9 cellular contexts compared by ENCODE assay signal in the genomic region with DNA sequence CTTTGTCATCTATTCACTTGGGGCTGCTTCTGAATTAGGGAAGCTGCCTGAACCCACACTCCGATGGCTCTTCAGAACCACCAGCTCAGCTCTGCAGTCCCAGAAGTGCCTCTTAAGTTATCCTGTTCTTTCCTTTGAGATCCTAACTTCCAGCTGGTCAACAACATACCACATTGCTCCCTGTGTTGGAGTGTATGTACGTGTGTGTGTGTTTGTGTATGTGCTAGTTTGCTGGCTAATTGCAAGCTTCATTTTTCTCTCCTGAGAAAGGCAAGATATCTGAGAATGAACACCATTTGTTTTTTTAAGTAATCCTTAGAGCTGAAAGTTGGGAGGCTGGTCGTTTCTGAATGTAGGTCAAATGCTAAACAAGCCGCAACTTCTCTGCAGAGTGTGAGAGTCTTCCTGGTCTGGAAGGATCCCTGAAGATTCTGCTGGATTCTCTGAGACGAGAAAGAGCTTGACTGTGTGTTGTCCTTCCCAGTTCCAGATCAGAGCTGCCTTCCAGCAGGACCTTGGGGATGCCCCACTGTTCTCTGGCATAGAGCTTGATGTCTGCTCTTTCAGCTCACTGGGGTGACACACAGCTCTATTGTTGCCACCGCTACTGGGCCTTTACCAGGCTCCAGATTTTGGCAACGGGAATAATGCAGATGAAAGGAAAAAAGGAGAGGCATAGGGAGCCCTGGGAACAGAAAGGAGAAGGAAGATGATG. TPM values are rescaled to one million over a fixed set of nuclear protein-coding genes. Genes with fewer than 3 reads are reported as not detected.
DNase-seq lines count a peak whose midpoint lies in the region; ATAC-seq lines count a peak whose summit lies in the region.
"Had no signal": no experiment of that assay in that cellular context is flagged by ENCODE, and none has a peak within 500 bp of the region (broad histone marks: within the 10 kb centered on the region; RNA-seq: fewer than 3 reads in every experiment).

No MANE protein-coding gene starts in this region.

- H3K27me3 Mint-ChIP-seq in activated CD4-positive, alpha-beta T cell treated with anti-CD3 and anti-CD28 coated beads, Interleukin-2, amount 10 ng/mL, durations not matched to agents 24 days and 14 days, result peaks cover 6% of the 10 kb centered on the region
- H3K27me3 Mint-ChIP-seq in activated naive CD8-positive, alpha-beta T cell treated with anti-CD3 and anti-CD28 coated beads, Interleukin-2, amount 50 U/mL, for 24 hours, result no peaks in the 10 kb centered on the region

- peak overlapping the region; percentile 2 for H3K4me3 Mint-ChIP-seq in activated CD4-positive, alpha-beta T cell treated with anti-CD3 and anti-CD28 coated beads, Interleukin-2, amount 10 ng/mL, durations not matched to agents 24 days and 14 days
- peak overlapping the region; percentile 17 for H3K4me3 Mint-ChIP-seq in activated naive CD8-positive, alpha-beta T cell treated with anti-CD3 and anti-CD28 coated beads, Interleukin-2, amount 50 U/mL, for 24 hours

- H3K4me1 Mint-ChIP-seq in activated CD4-positive, alpha-beta T cell treated with anti-CD3 and anti-CD28 coated beads, Interleukin-2, amount 10 ng/mL, durations not matched to agents 24 days and 14 days, result peaks cover 45% of the 10 kb centered on the region
- H3K4me1 Mint-ChIP-seq in activated naive CD8-positive, alpha-beta T cell treated with anti-CD3 and anti-CD28 coated beads, Interleukin-2, amount 50 U/mL, for 24 hours, result peaks cover 56% of the 10 kb centered on the region

- H3K27me3 ChIP-seq in layer of hippocampus (ENCODE audit: control insufficient read depth, insufficient read depth, low read length), result no peaks in the 10 kb centered on the region
- H3K27me3 ChIP-seq: SJCRH30 had no signal

- DNase-seq in activated CD4-positive, alpha-beta T cell treated with anti-CD3 and anti-CD28 coated beads, Interleukin-2, amount 10 ng/mL, durations not matched to agents 24 days and 14 days, result no peak
- no peak for DNase-seq in activated CD4-positive, alpha-beta T cell treated with anti-CD3 and anti-CD28 coated beads, Interleukin-2, amount 50 U/mL, for 4 hours
- DNase-seq in activated naive CD8-positive, alpha-beta T cell treated with anti-CD3 and anti-CD28 coated beads, Interleukin-2, amount 50 U/mL, for 24 hours, result no peak
- DNase-seq in superior temporal gyrus (ENCODE audit: extremely low spot score), result peak; percentile 86

- no peaks in the 10 kb centered on the region for H3K9me3 Mint-ChIP-seq in activated CD4-positive, alpha-beta T cell treated with anti-CD3 and anti-CD28 coated beads, Interleukin-2, amount 10 ng/mL, durations not matched to agents 24 days and 14 days
- no peaks in the 10 kb centered on the region for H3K9me3 Mint-ChIP-seq in activated naive CD8-positive, alpha-beta T cell treated with anti-CD3 and anti-CD28 coated beads, Interleukin-2, amount 50 U/mL, for 24 hours

- peak overlapping the region; percentile 2 for H3K27ac Mint-ChIP-seq in activated CD4-positive, alpha-beta T cell treated with anti-CD3 and anti-CD28 coated beads, Interleukin-2, amount 10 ng/mL, durations not matched to agents 24 days and 14 days
- peak overlapping the region; percentile 79 for H3K27ac Mint-ChIP-seq in activated naive CD8-positive, alpha-beta T cell treated with anti-CD3 and anti-CD28 coated beads, Interleukin-2, amount 50 U/mL, for 24 hours

- H3K36me3 Mint-ChIP-seq in activated CD4-positive, alpha-beta T cell treated with anti-CD3 and anti-CD28 coated beads, Interleukin-2, amount 10 ng/mL, durations not matched to agents 24 days and 14 days (ENCODE audit: low read depth), result no peaks in the 10 kb centered on the region
- no peaks in the 10 kb centered on the region for H3K36me3 Mint-ChIP-seq in activated naive CD8-positive, alpha-beta T cell treated with anti-CD3 and anti-CD28 coated beads, Interleukin-2, amount 50 U/mL, for 24 hours (ENCODE audit: low read depth)

- intact Hi-C loops in activated CD4-positive, alpha-beta T cell treated with anti-CD3 and anti-CD28 coated beads, Interleukin-2, amount 10 ng/mL, durations not matched to agents 24 days and 14 days (cut with micrococcal nuclease), result loop anchor here (5.0 to 10.0 kb wide), 2 partner anchors 245 to 1852 kb away; no protein-coding TSS in a partner anchor

- ATAC-seq in activated naive CD8-positive, alpha-beta T cell treated with anti-CD3 and anti-CD28 coated beads, Interleukin-2, amount 50 U/mL, for 24 hours, result no peak
- ATAC-seq in HG03139 (IDR thresholded peaks at IDR 0.05; ENCODE audit: unreplicated experiment) (no peak), GM21737 (IDR thresholded peaks at IDR 0.05; ENCODE audit: unreplicated experiment) (no peak), GM21390 (IDR thresholded peaks at IDR 0.05; ENCODE audit: unreplicated experiment) (no peak)

- H3K27ac ChIP-seq in layer of hippocampus (ENCODE audit: low read depth, low read length), result peak overlapping the region; percentile 49
- H3K27ac ChIP-seq: SJCRH30 had no signal

RNA-seq across cellular contexts. Expression of a gene that starts 0.8 kb away (rescaled TPM):
- not detected in 2 replicates for total RNA-seq in activated CD4-positive, alpha-beta T cell treated with anti-CD3 and anti-CD28 coated beads, Interleukin-2, amount 10 ng/mL, durations not matched to agents 24 days and 14 days

RNA-seq across cellular contexts. Expression of a gene that starts 58.5 kb away (rescaled TPM):
- 8.6 and 9.0 TPM in 2 replicates for total RNA-seq in activated CD4-positive, alpha-beta T cell treated with anti-CD3 and anti-CD28 coated beads, Interleukin-2, amount 10 ng/mL, durations not matched to agents 24 days and 14 days
